20 cellular contexts compared by ENCODE assay signal in genomic region chrX:27966955-27967354, GRCh38. TPM values are rescaled to one million over a fixed set of nuclear protein-coding genes. Genes with fewer than 3 reads are reported as not detected.
DNase-seq lines count a peak whose midpoint lies in the region; ATAC-seq, FAIRE-seq and TF ChIP-seq lines count a peak whose summit lies in the region.
"Had no signal": no experiment of that assay in that cellular context is flagged by ENCODE, and none has a peak within 500 bp of the region (broad histone marks: within the 10 kb centered on the region; RNA-seq: fewer than 3 reads in every experiment).

No MANE protein-coding gene starts in this region.

- POLR2A ChIA-PET in A549 (lab: Yijun Ruan, JAX) = no interaction called here

- DNase-seq in A549 (ENCODE audit: low read depth in 1 of 2, low spot score in 1 of 2) (peak in 1 of 2 experiments; percentile 23), MG63 (peak; percentile 14), choroid plexus epithelial cell (ENCODE audit: low read depth) (peak; percentile 66), kidney epithelial cell (ENCODE audit: low read depth) (peak; percentile 5), right cardiac atrium (no peak), left cardiac atrium (no peak), OCI-M2 (lab: John Stamatoyannopoulos, UW; ENCODE audit: unreplicated experiment) (no peak)
- DNase-seq in activated CD4-positive, alpha-beta T cell treated with anti-CD3 and anti-CD28 coated beads, Interleukin-2, amount 50 U/mL, for 1 hour = no peak
- DNase-seq: activated CD4-positive, alpha-beta T cell treated with anti-CD3 and anti-CD28 coated beads for 1 hour; activated naive CD4-positive, alpha-beta T cell treated with anti-CD3 and anti-CD28 coated beads, Interleukin-2, amount 50 U/mL, for 16 hours; hypothalamus; left ventricle myocardium inferior; naive B cell; NCI-H1930; psoas muscle; stimulated activated CD4-positive, alpha-beta T cell treated with anti-CD3 and anti-CD28 coated beads, Interleukin-2, amount 100 ng/mL, for 24 hours; T-helper 17 cell; tibial artery had no signal

- TF ChIP-seq EP300 in A549 (IDR thresholded peaks at IDR 0.05) = no peak

- no peak for TF ChIP-seq RAD21 in A549 (conservative IDR thresholded peaks at IDR 0.05 in 1 of 2, IDR thresholded peaks at IDR 0.05 in 1 of 2)

- 0 out of 6 replicates have a peak overlapping the region, but pooled peaks of 1 of the 2 experiments have one; percentile 33 for H3K27ac ChIP-seq in A549
- no peak overlapping the region for H3K27ac ChIP-seq in right cardiac atrium (ENCODE audit: low read length)
- H3K27ac ChIP-seq: left ventricle myocardium inferior, psoas muscle, tibial artery had no signal

- intact Hi-C loops in right cardiac atrium (cut with DNase I) (no loop called here), left cardiac atrium (cut with DNase I) (no loop called here)

- H3K4me1 ChIP-seq in A549 (peaks cover 22% of the 10 kb centered on the region; the same call in 2 of the 3 replicates), right cardiac atrium (ENCODE audit: control insufficient read depth, insufficient read depth, low read length) (no peaks in the 10 kb centered on the region)
- H3K4me1 ChIP-seq: left ventricle myocardium inferior, psoas muscle, tibial artery had no signal

- ATAC-seq in A549 (no peak), right cardiac atrium (no peak), left cardiac atrium (no peak)
- ATAC-seq: psoas muscle, T-helper 17 cell had no signal

- no peak for TF ChIP-seq POLR2A in A549 (IDR thresholded peaks at IDR 0.05; ENCODE audit: low read length)

- FAIRE-seq in A549 (lab: Jason Lieb, UNC) = no peak
- FAIRE-seq: G401.6 had no signal

- 65% methylated on average over 1 of the region's 1 CpG for WGBS in A549 (ENCODE audit: missing lambda C conversion rate)
- 38% methylated on average over 1 of the region's 1 CpG for WGBS in right cardiac atrium

- H3K36me3 ChIP-seq in MG63 (no peaks in the 10 kb centered on the region), kidney epithelial cell (ENCODE audit: control insufficient read depth, insufficient read depth, low read length) (no peaks in the 10 kb centered on the region)
- H3K36me3 ChIP-seq: left ventricle myocardium inferior, tibial artery had no signal

- H3K27me3 ChIP-seq in MG63 = no peaks in the 10 kb centered on the region
- no peaks in the 10 kb centered on the region for H3K27me3 ChIP-seq in kidney epithelial cell (ENCODE audit: control insufficient read depth, insufficient read depth, low read length)
- H3K27me3 ChIP-seq in right cardiac atrium (ENCODE audit: control insufficient read depth, insufficient read depth) = no peaks in the 10 kb centered on the region
- H3K27me3 ChIP-seq: tibial artery had no signal

- no peaks in the 10 kb centered on the region for H3K9me3 ChIP-seq in A549
- no peaks in the 10 kb centered on the region for H3K9me3 ChIP-seq in MG63
- no peaks in the 10 kb centered on the region for H3K9me3 ChIP-seq in right cardiac atrium (ENCODE audit: control insufficient read depth, low read length)
- H3K9me3 ChIP-seq: left ventricle myocardium inferior, psoas muscle, tibial artery had no signal

- CTCF ChIA-PET in A549 (lab: Yijun Ruan, JAX) = interaction anchor here (1.1 kb wide), 1 partner anchor 9 kb away, joined by 3 read pairs; no protein-coding TSS in a partner anchor

- H3K4me2 ChIP-seq in A549 = peak overlapping the region; percentile 55

- no peak overlapping the region for H3K4me3 ChIP-seq in A549
- no peak overlapping the region for H3K4me3 ChIP-seq in MG63
- no peak overlapping the region for H3K4me3 ChIP-seq in choroid plexus epithelial cell (ENCODE audit: low read depth, low read length)
- H3K4me3 ChIP-seq in kidney epithelial cell (ENCODE audit: low read depth, low read length) = no peak overlapping the region
- H3K4me3 ChIP-seq in right cardiac atrium (ENCODE audit: low read length) = no peak overlapping the region
- H3K4me3 ChIP-seq: left ventricle myocardium inferior, psoas muscle, tibial artery had no signal

- TF ChIP-seq CTCF in A549 (IDR thresholded peaks at IDR 0.05) (no peak), choroid plexus epithelial cell (conservative IDR thresholded peaks at IDR 0.05; ENCODE audit: low read depth, low read length) (no peak), kidney epithelial cell (IDR thresholded peaks at IDR 0.05; ENCODE audit: insufficient read depth, low read length, poor library complexity, severe bottlenecking) (no peak)

TF ChIP-seq in A549, 52 proteins besides CTCF, POLR2A, EP300 and RAD21:
- TF ChIP-seq E2F6 (IDR thresholded peaks at IDR 0.05; ENCODE audit: borderline replicate concordance, low read depth) = no peak
- TF ChIP-seq CEBPB (IDR thresholded peaks at IDR 0.05) = 0 out of 4 replicates have a peak, but pooled peaks of 1 of the 2 experiments have one; percentile 35

RNA-seq across cellular contexts. Expression of gene DCAF8L1, which starts 14.3 kb away (rescaled TPM):
- not detected in 2 replicates for polyA plus RNA-seq in A549 (2011; rRNA removed)
- not detected in 2 replicates for polyA plus RNA-seq in A549 (2012; cell fraction: cytosol; rRNA removed)
- not detected in 2 replicates for polyA plus RNA-seq in A549 (2012; cell fraction: nucleus; rRNA removed)
- not detected in 3 replicates for polyA plus RNA-seq in A549 (2017; fragmentation: RNase III; extraction: RNeasy Plus Mini Kit Qiagen cat#74134 plus additional on column Dnase treatment)
- not detected in 2 replicates for polyA minus RNA-seq in A549 (2011; rRNA and poly(A)+ RNA removed)
- not detected in 2 replicates for total RNA-seq in MG63 (2014; rRNA removed; shearing (Covaris generic); ENCODE audit: low replicate concordance)
- not detected in 2 replicates for total RNA-seq in kidney epithelial cell
- total RNA-seq in right cardiac atrium = not detected
- polyA plus RNA-seq in right cardiac atrium = not detected
- not detected for total RNA-seq in left cardiac atrium
- total RNA-seq: left ventricle myocardium inferior, LHCN-M2, psoas muscle, T-helper 17 cell had no signal
- polyA plus RNA-seq: psoas muscle had no signal

Comparison
In these comparisons a context has a peak if more than half of its experiments do, and no peak if none do; other contexts are left out.
1. DNase-seq: peak in MG63 (single experiment), choroid plexus epithelial cell (single experiment) and kidney epithelial cell (single experiment); none in right cardiac atrium (0 of 3), left cardiac atrium (single experiment), activated CD4-positive, alpha-beta T cell treated with anti-CD3 and anti-CD28 coated beads, Interleukin-2, amount 50 U/mL, for 1 hour (single experiment) and OCI-M2 (single experiment).